In the genomic region with DNA sequence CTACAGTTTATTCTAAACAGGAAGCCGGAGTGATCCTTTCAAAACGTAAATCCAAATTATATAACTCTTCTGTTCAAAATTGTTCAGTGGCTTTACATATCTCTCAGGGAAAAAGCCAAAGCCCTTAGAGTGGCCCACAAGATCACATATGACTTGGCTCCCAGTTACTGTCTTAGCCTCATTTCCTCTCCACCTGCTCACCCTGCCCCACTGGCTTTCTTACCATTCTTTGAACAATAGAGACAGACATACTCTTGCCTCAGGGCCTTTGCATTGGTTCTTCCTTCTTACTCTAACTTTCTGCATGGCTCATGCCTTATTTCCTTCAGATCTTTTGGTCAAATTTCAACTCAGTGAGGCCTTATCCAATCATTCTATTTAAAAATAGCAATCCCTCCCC, we compare ENCODE assay signal across 18 cellular contexts. TPM values are rescaled to one million over a fixed set of nuclear protein-coding genes. Genes with fewer than 3 reads are reported as not detected.
DNase-seq lines count a peak whose midpoint lies in the region; ATAC-seq, FAIRE-seq and TF ChIP-seq lines count a peak whose summit lies in the region.
"Had no signal": no experiment of that assay in that cellular context is flagged by ENCODE, and none has a peak within 500 bp of the region (broad histone marks: within the 10 kb centered on the region; RNA-seq: fewer than 3 reads in every experiment).

No MANE protein-coding gene starts in this region.

- H3K4me1 ChIP-seq in PC-3 (ENCODE audit: insufficient read depth, low read length): peaks cover 52% of the 10 kb centered on the region
- H3K4me1 ChIP-seq in endothelial cell of umbilical vein (ENCODE audit: control insufficient read depth, extremely low read depth, insufficient read depth, low read length): peaks cover 4% of the 10 kb centered on the region
- H3K4me1 ChIP-seq in esophagus muscularis mucosa: peaks cover 19 to 55% (median 40%) of the 10 kb centered on the region in 4 donors

- H3K9ac ChIP-seq in PC-3 (ENCODE audit: low read length): no peak overlapping the region
- H3K9ac ChIP-seq in endothelial cell of umbilical vein (replicated peaks; ENCODE audit: extremely low read depth, insufficient read depth, low read length): no peak overlapping the region
- H3K9ac ChIP-seq: neural progenitor cell had no signal

- H3K4me3 ChIP-seq in PC-3 (ENCODE audit: low read length) (no peak overlapping the region), endothelial cell of umbilical vein (replicated peaks in 1 of 3; ENCODE audit: insufficient read depth in 1 of 3, low read depth in 1 of 3, low read length in 3 of 3) (no peak overlapping the region), esophagus muscularis mucosa (no peak overlapping the region)
- H3K4me3 ChIP-seq: dorsolateral prefrontal cortex, lower lobe of right lung, neural progenitor cell, right lobe of liver had no signal

- H3K9me3 ChIP-seq in PC-3 (ENCODE audit: low read length) (no peaks in the 10 kb centered on the region), endothelial cell of umbilical vein (replicated peaks; ENCODE audit: control insufficient read depth, insufficient read depth, low read length) (no peaks in the 10 kb centered on the region), esophagus muscularis mucosa (no peaks in the 10 kb centered on the region)
- H3K9me3 ChIP-seq: lower lobe of right lung, right lobe of liver had no signal

- FAIRE-seq in endothelial cell of umbilical vein (lab: Jason Lieb, UNC): peak; percentile 73
- FAIRE-seq: urothelium cell line had no signal

- CTCF ChIA-PET in PC-3 (lab: Charles Lee) (no interaction called here), endothelial cell of umbilical vein (lab: Charles Lee) (no interaction called here)

- H3K4me2 ChIP-seq in PC-3 (ENCODE audit: low read length) (0 out of 2 replicates have a peak overlapping the region, but pooled peaks have one; percentile 11), endothelial cell of umbilical vein (ENCODE audit: insufficient read depth, low read length) (no peak overlapping the region)
- H3K4me2 ChIP-seq: neural progenitor cell had no signal

- H4K20me1 ChIP-seq in PC-3 (ENCODE audit: low read length) (no peaks in the 10 kb centered on the region), endothelial cell of umbilical vein (replicated peaks; ENCODE audit: control insufficient read depth, extremely low read depth, insufficient read depth, low read length) (no peaks in the 10 kb centered on the region)

- H3K36me3 ChIP-seq in PC-3 (ENCODE audit: low read depth, low read length) (no peaks in the 10 kb centered on the region), endothelial cell of umbilical vein (ENCODE audit: control insufficient read depth in 2 of 2, extremely low read depth in 1 of 2, insufficient read depth in 2 of 2, low read length in 2 of 2) (no peaks in the 10 kb centered on the region), esophagus muscularis mucosa (no peaks in the 10 kb centered on the region)
- H3K36me3 ChIP-seq: lower lobe of right lung, neural progenitor cell, right lobe of liver had no signal

- H3K9me1 ChIP-seq in endothelial cell of umbilical vein (replicated peaks; ENCODE audit: control insufficient read depth, extremely low read depth, insufficient read depth, low read length): no peaks in the 10 kb centered on the region

- DNase-seq in activated T-cell treated with anti-CD3 and anti-CD28 coated beads, Interleukin-2, amount 50 U/mL, for 72 hours: peak in 1 of 2 donors; percentile 21
- no peak for DNase-seq in activated T-cell treated with anti-CD3 and anti-CD28 coated beads, Interleukin-2, amount 50 U/mL, for 1 hour
- peak; percentile 22 for DNase-seq in PC-3
- DNase-seq in endothelial cell of umbilical vein (ENCODE audit: low read depth, low spot score): no peak
- DNase-seq in Right ventricle myocardium superior: no peak
- no peak for DNase-seq in esophagus muscularis mucosa (ENCODE audit: extremely low spot score)
- DNase-seq: activated B cell treated with CpG ODN at 0.5 μM for 24 hours; dorsolateral prefrontal cortex; GOT3; lower lobe of right lung; NCI-H1417; NCI-H226; right lobe of liver; stimulated activated CD4-positive, alpha-beta T cell treated with anti-CD3 and anti-CD28 coated beads, Interleukin-4, amount 100 ng/mL, for 4 hours had no signal

- H3K36me3 Mint-ChIP-seq in activated T-cell treated with anti-CD3 and anti-CD28 coated beads, Interleukin-2, amount 50 U/mL, for 72 hours (ENCODE audit: insufficient read depth in 2 of 2): peaks cover 0 to 2% of the 10 kb centered on the region in 2 donors
- peaks cover 7% of the 10 kb centered on the region for H3K36me3 Mint-ChIP-seq in stimulated activated memory B cell treated with anti-CD40 and anti-IgM and Interleukin-4, amounts not matched to agents 10 μg/mL and 1 μg/mL and 100 μg/mL, for 72 hours
- H3K36me3 Mint-ChIP-seq: neural progenitor cell had no signal

- no peaks in the 10 kb centered on the region for H3K27me3 Mint-ChIP-seq in activated T-cell treated with anti-CD3 and anti-CD28 coated beads, Interleukin-2, amount 50 U/mL, for 72 hours (ENCODE audit: low read depth)
- no peaks in the 10 kb centered on the region for H3K27me3 Mint-ChIP-seq in stimulated activated memory B cell treated with anti-CD40 and anti-IgM and Interleukin-4, amounts not matched to agents 10 μg/mL and 1 μg/mL and 100 μg/mL, for 72 hours
- H3K27me3 Mint-ChIP-seq: activated B cell treated with CpG ODN at 0.5 μM for 24 hours had no signal

- POLR2A ChIA-PET in PC-3 (lab: Charles Lee; ENCODE audit: unreplicated experiment) (no interaction called here), endothelial cell of umbilical vein (lab: Charles Lee) (no interaction called here)

- intact Hi-C loops in PC-3 (cut with micrococcal nuclease): loop anchor here (5.0 to 10.0 kb wide), 2 partner anchors 53 to 155 kb away; a partner anchor contains a TSS
- intact Hi-C loops in endothelial cell of umbilical vein (cut with micrococcal nuclease): no loop called here
- intact Hi-C loops in Right ventricle myocardium superior (cut with DNase I): no loop called here
- intact Hi-C loops in esophagus muscularis mucosa (cut with DNase I): no loop called here

- TF ChIP-seq EP300 in esophagus muscularis mucosa (IDR thresholded peaks at IDR 0.05): no peak

- H3F3A ChIP-seq in PC-3 (ENCODE audit: low read length, unreplicated experiment): peaks cover 9% of the 10 kb centered on the region

- no peaks in the 10 kb centered on the region for H3K9me2 ChIP-seq in PC-3 (replicated peaks; ENCODE audit: low read length)

- H3K27me3 ChIP-seq in PC-3 (ENCODE audit: low read length) (no peaks in the 10 kb centered on the region), endothelial cell of umbilical vein (ENCODE audit: control insufficient read depth in 2 of 2, insufficient read depth in 2 of 2, low read length in 2 of 2) (no peaks in the 10 kb centered on the region), esophagus muscularis mucosa (no peaks in the 10 kb centered on the region)
- H3K27me3 ChIP-seq: neural progenitor cell, right lobe of liver had no signal

- H3K4me3 Mint-ChIP-seq in activated T-cell treated with anti-CD3 and anti-CD28 coated beads, Interleukin-2, amount 50 U/mL, for 72 hours: peak overlapping the region; percentile 43 to 68
- no peak overlapping the region for H3K4me3 Mint-ChIP-seq in stimulated activated memory B cell treated with anti-CD40 and anti-IgM and Interleukin-4, amounts not matched to agents 10 μg/mL and 1 μg/mL and 100 μg/mL, for 72 hours
- H3K4me3 Mint-ChIP-seq: activated B cell treated with CpG ODN at 0.5 μM for 24 hours, neural progenitor cell had no signal

- dilution Hi-C loops in endothelial cell of umbilical vein (cut with MboI; ENCODE audit: extremely low pct_ligation_motif_present, low sequenced_read_pairs): no loop called here

- peaks cover 38% of the 10 kb centered on the region for H3K79me2 ChIP-seq in PC-3 (ENCODE audit: low read length)
- H3K79me2 ChIP-seq in endothelial cell of umbilical vein (ENCODE audit: control insufficient read depth, insufficient read depth, low read length): no peaks in the 10 kb centered on the region

- no peak overlapping the region for H3K27ac ChIP-seq in PC-3 (ENCODE audit: low read length)
- no peak overlapping the region for H3K27ac ChIP-seq in endothelial cell of umbilical vein (ENCODE audit: insufficient read depth, low read depth, low read length)
- no peak overlapping the region for H3K27ac ChIP-seq in esophagus muscularis mucosa (replicated peaks in 1 of 4)
- H3K27ac ChIP-seq: dorsolateral prefrontal cortex, neural progenitor cell, right lobe of liver had no signal

- H2AFZ ChIP-seq in PC-3 (ENCODE audit: low read length) (no peak overlapping the region), endothelial cell of umbilical vein (ENCODE audit: low read depth, low read length) (no peak overlapping the region)
- H2AFZ ChIP-seq: neural progenitor cell had no signal

- no peak for TF ChIP-seq POLR2A in endothelial cell of umbilical vein (IDR thresholded peaks at IDR 0.05; ENCODE audit: low read depth, low read length)
- no peak for TF ChIP-seq POLR2A in esophagus muscularis mucosa (IDR thresholded peaks at IDR 0.05; ENCODE audit: low read depth)

- peak overlapping the region; percentile 81 for H3K27ac Mint-ChIP-seq in activated T-cell treated with anti-CD3 and anti-CD28 coated beads, Interleukin-2, amount 50 U/mL, for 72 hours
- peak overlapping the region; percentile 1 for H3K27ac Mint-ChIP-seq in stimulated activated memory B cell treated with anti-CD40 and anti-IgM and Interleukin-4, amounts not matched to agents 10 μg/mL and 1 μg/mL and 100 μg/mL, for 72 hours
- H3K27ac Mint-ChIP-seq: neural progenitor cell had no signal

- no peaks in the 10 kb centered on the region for H3K9me3 Mint-ChIP-seq in activated T-cell treated with anti-CD3 and anti-CD28 coated beads, Interleukin-2, amount 50 U/mL, for 72 hours
- no peaks in the 10 kb centered on the region for H3K9me3 Mint-ChIP-seq in stimulated activated memory B cell treated with anti-CD40 and anti-IgM and Interleukin-4, amounts not matched to agents 10 μg/mL and 1 μg/mL and 100 μg/mL, for 72 hours
- H3K9me3 Mint-ChIP-seq: activated B cell treated with CpG ODN at 0.5 μM for 24 hours, neural progenitor cell had no signal

- WGBS in esophagus muscularis mucosa: 78% methylated on average over 2 of the region's 2 CpGs

- ATAC-seq in activated T-cell treated with anti-CD3 and anti-CD28 coated beads, Interleukin-2, amount 50 U/mL, for 72 hours (replicated peaks in 1 of 2): peak in 1 of 2 donors; percentile 25
- ATAC-seq in PC-3: no peak
- ATAC-seq in stimulated activated memory B cell treated with anti-CD40 and anti-IgM and Interleukin-4, amounts not matched to agents 10 μg/mL and 1 μg/mL and 100 μg/mL, for 72 hours: no peak
- no peak for ATAC-seq in Right ventricle myocardium superior (ENCODE audit: poor library complexity)
- ATAC-seq in GM18519 (IDR thresholded peaks at IDR 0.05; ENCODE audit: low FRiP score, unreplicated experiment): no peak
- ATAC-seq: lower lobe of right lung, right lobe of liver had no signal

- H3K4me1 Mint-ChIP-seq in activated T-cell treated with anti-CD3 and anti-CD28 coated beads, Interleukin-2, amount 50 U/mL, for 72 hours (ENCODE audit: low read depth): peaks cover 75% of the 10 kb centered on the region
- H3K4me1 Mint-ChIP-seq in stimulated activated memory B cell treated with anti-CD40 and anti-IgM and Interleukin-4, amounts not matched to agents 10 μg/mL and 1 μg/mL and 100 μg/mL, for 72 hours: peaks cover 77% of the 10 kb centered on the region

- BruUV-seq in PC-3 (replicated peaks; lab: Mats Ljungman, UMichigan): no TSS peak
- no TSS peak for BruUV-seq in endothelial cell of umbilical vein (replicated peaks; lab: Mats Ljungman, UMichigan)

- TF ChIP-seq CTCF in PC-3 (conservative IDR thresholded peaks at IDR 0.05; ENCODE audit: low read depth, low read length): no peak
- no peak for TF ChIP-seq CTCF in endothelial cell of umbilical vein (IDR thresholded peaks at IDR 0.05; ENCODE audit: extremely low read depth in 1 of 2, insufficient read depth in 1 of 2, low read depth in 1 of 2, low read length in 2 of 2)
- TF ChIP-seq CTCF in esophagus muscularis mucosa (IDR thresholded peaks at IDR 0.05): no peak

RNA-seq across cellular contexts. Expression of a gene that starts 52.1 kb away (rescaled TPM):
- 100 to 1,000 TPM; 129 to 157 TPM for total RNA-seq in activated T-cell treated with anti-CD3 and anti-CD28 coated beads, Interleukin-2, amount 50 U/mL, for 72 hours
- total RNA-seq in PC-3 (2014; rRNA removed): 22.8 and 31.9 TPM in 2 replicates
- 30.9 and 32.7 TPM in 2 replicates for total RNA-seq in endothelial cell of umbilical vein
- polyA plus RNA-seq in endothelial cell of umbilical vein: 33.4 and 34.2 TPM in 2 replicates
- polyA plus RNA-seq in endothelial cell of umbilical vein (2011; cell fraction: cytosol; rRNA removed): 21.5 and 23.9 TPM in 2 replicates
- 37.3 and 43.2 TPM in 2 replicates for polyA plus RNA-seq in endothelial cell of umbilical vein (2011; cell fraction: nucleus; rRNA removed)
- polyA plus RNA-seq in endothelial cell of umbilical vein (2012): 35.8 and 44.4 TPM in 2 replicates
- polyA minus RNA-seq in endothelial cell of umbilical vein: 82.2 and 113 TPM in 2 replicates
- polyA minus RNA-seq in endothelial cell of umbilical vein (2011; cell fraction: cytosol; rRNA and poly(A)+ RNA removed): 20.8 TPM
- polyA minus RNA-seq in endothelial cell of umbilical vein (2011; cell fraction: nucleus; rRNA and poly(A)+ RNA removed): 33.8 and 38.6 TPM in 2 replicates
- total RNA-seq in Right ventricle myocardium superior: 27.5 TPM
- total RNA-seq in esophagus muscularis mucosa: 100 to 1,000 TPM in 2 of 4 donors, 10 to 100 TPM in 2; 65.2 to 150 (median 92.6) TPM
